1 cellular context compared by ENCODE assay signal in genomic region chr1:151993734-151994496, GRCh38.
TF ChIP-seq lines count a peak whose summit lies in the region.

S100A10 (minus strand) TSS chr1:151993859; CDS start chr1:151986230, 7,629 bp downstream.

TF ChIP-seq in HepG2, 621 proteins besides CTCF, POLR2A, EP300 and RAD21 (continued from another document and continues in another):
- TF ChIP-seq ZFX (CRISPR knock-in tag; IDR thresholded peaks at IDR 0.05; ENCODE audit: low read depth): peak; percentile 57
- TF ChIP-seq MLXIP (CRISPR knock-in tag; IDR thresholded peaks at IDR 0.05; ENCODE audit: borderline replicate concordance): no peak
- no peak; the same call in 1 of the 2 replicates for TF ChIP-seq RNF2 (conservative IDR thresholded peaks at IDR 0.05; ENCODE audit: low read depth)
- 0 out of 2 replicates have a peak, but pooled peaks have one; percentile 21 for TF ChIP-seq POLR2AphosphoS5 (IDR thresholded peaks at IDR 0.05; ENCODE audit: low read depth, low read length)
- TF ChIP-seq ZNF776 (CRISPR knock-in tag; IDR thresholded peaks at IDR 0.05): 0 out of 2 replicates have a peak, but pooled peaks have one; percentile 5
- TF ChIP-seq MAX (IDR thresholded peaks at IDR 0.05): peak; percentile 18; the same call in 1 of the 2 replicates
- TF ChIP-seq TFDP1 (CRISPR knock-in tag; IDR thresholded peaks at IDR 0.05; ENCODE audit: borderline replicate concordance): 0 out of 2 replicates have a peak, but pooled peaks have one; percentile 18
- TF ChIP-seq KAT7 (CRISPR knock-in tag; IDR thresholded peaks at IDR 0.05; ENCODE audit: borderline replicate concordance): peak; percentile 36; the same call in 1 of the 2 replicates
- TF ChIP-seq ZNF768 (CRISPR knock-in tag; IDR thresholded peaks at IDR 0.05): peak; percentile 6; the same call in 1 of the 2 replicates
- 0 out of 2 replicates have a peak, but pooled peaks have one; percentile 52 for TF ChIP-seq ARID4A (CRISPR knock-in tag; IDR thresholded peaks at IDR 0.05; ENCODE audit: borderline replicate concordance)
- 0 out of 2 replicates have a peak, but pooled peaks have one; percentile 79 for TF ChIP-seq ZNF572 (CRISPR knock-in tag; IDR thresholded peaks at IDR 0.05)
- peak; percentile 33; the same call in 1 of the 2 replicates for TF ChIP-seq FOXA3 (CRISPR knock-in tag; IDR thresholded peaks at IDR 0.05)
- 0 out of 2 replicates have a peak, but pooled peaks have one; percentile 49 for TF ChIP-seq HINFP (CRISPR knock-in tag; IDR thresholded peaks at IDR 0.05; ENCODE audit: low read depth)
- TF ChIP-seq ZNF354B (CRISPR knock-in tag; IDR thresholded peaks at IDR 0.05): no peak
- TF ChIP-seq MYC (CRISPR knock-in tag; IDR thresholded peaks at IDR 0.05; ENCODE audit: borderline replicate concordance): peak; percentile 14; the same call in 1 of the 2 replicates
- no peak for TF ChIP-seq SNAPC2 (CRISPR knock-in tag; IDR thresholded peaks at IDR 0.05)
- TF ChIP-seq DRAP1 (CRISPR knock-in tag; IDR thresholded peaks at IDR 0.05): peak; percentile 41; the same call in 1 of the 2 replicates
- no peak for TF ChIP-seq FOXJ3 (CRISPR knock-in tag; IDR thresholded peaks at IDR 0.05; ENCODE audit: borderline replicate concordance)
- TF ChIP-seq SAP130 (CRISPR knock-in tag; IDR thresholded peaks at IDR 0.05; ENCODE audit: low read depth): peak; percentile 51
- TF ChIP-seq FOXP4 (CRISPR knock-in tag; IDR thresholded peaks at IDR 0.05): 0 out of 2 replicates have a peak, but pooled peaks have one; percentile 24
- TF ChIP-seq IRF1 (CRISPR knock-in tag; IDR thresholded peaks at IDR 0.05; ENCODE audit: low read depth): 0 out of 2 replicates have a peak, but pooled peaks have one; percentile 40
- peak; percentile 3; the same call in 1 of the 2 replicates for TF ChIP-seq ARID5B (CRISPR knock-in tag; IDR thresholded peaks at IDR 0.05)
- TF ChIP-seq KLF16 (CRISPR knock-in tag; IDR thresholded peaks at IDR 0.05): 0 out of 4 replicates have a peak, but pooled peaks of 1 of the 2 experiments have one; percentile 18
- no peak for TF ChIP-seq MXD3 (CRISPR knock-in tag; IDR thresholded peaks at IDR 0.05)
- peak; percentile 54 to 65; a peak in 2 of 4 replicates for TF ChIP-seq HMGXB4 (CRISPR knock-in tag; IDR thresholded peaks at IDR 0.05; ENCODE audit: borderline replicate concordance in 1 of 2, low read depth in 1 of 2)
- TF ChIP-seq DBP (CRISPR knock-in tag; IDR thresholded peaks at IDR 0.05; ENCODE audit: not compliant biosample characterization): peak; percentile 42
- TF ChIP-seq PHF8 (CRISPR knock-in tag; IDR thresholded peaks at IDR 0.05): peak; percentile 28
